In genomic region chr14:76954791-76955190, GRCh38 we compare ENCODE assay signal across 7 cellular contexts.
A peak's percentile ranks its signal among the peaks of the same experiment; 100 is the strongest.
DNase-seq lines count a peak whose midpoint lies in the region; ATAC-seq and TF ChIP-seq lines count a peak whose summit lies in the region.

No MANE protein-coding gene starts in this region.

- peak overlapping the region; percentile 82 for H3K27ac Mint-ChIP-seq in activated T-helper 17 cell treated with anti-CD3 and anti-CD28 coated beads, Interleukin-2, amount 50 U/mL, for 72 hours
- H3K27ac Mint-ChIP-seq in stimulated activated naive B cell treated with anti-CD40 and anti-IgM and Interleukin-4, amounts not matched to agents 10 μg/mL and 1 μg/mL and 100 μg/mL, for 72 hours: peak overlapping the region; percentile 97

- ATAC-seq in IMR-90 (ENCODE audit: low read depth): no peak
- no peak for ATAC-seq in activated T-helper 17 cell treated with anti-CD3 and anti-CD28 coated beads, Interleukin-2, amount 50 U/mL, for 72 hours (replicated peaks)
- ATAC-seq in stimulated activated naive B cell treated with anti-CD40 and anti-IgM and Interleukin-4, amounts not matched to agents 10 μg/mL and 1 μg/mL and 100 μg/mL, for 72 hours (replicated peaks): no peak

- TF ChIP-seq CTCF in IMR-90 (conservative IDR thresholded peaks at IDR 0.05; ENCODE audit: low read depth, low read length): no peak

- peak overlapping the region; percentile 55 for H3K18ac ChIP-seq in IMR-90 (ENCODE audit: low read depth, low read length)

- H4K20me1 ChIP-seq in IMR-90 (ENCODE audit: insufficient read depth, low read length): no peaks in the 10 kb centered on the region

- peak overlapping the region; percentile 80 for H3K4me3 Mint-ChIP-seq in activated T-helper 17 cell treated with anti-CD3 and anti-CD28 coated beads, Interleukin-2, amount 50 U/mL, for 72 hours
- H3K4me3 Mint-ChIP-seq in stimulated activated naive B cell treated with anti-CD40 and anti-IgM and Interleukin-4, amounts not matched to agents 10 μg/mL and 1 μg/mL and 100 μg/mL, for 72 hours: peak overlapping the region in 1 of 2 donors; percentile 6

- peak overlapping the region; percentile 85 for H4K5ac ChIP-seq in IMR-90 (ENCODE audit: low read depth, low read length)

- H2BK15ac ChIP-seq in IMR-90 (ENCODE audit: low read depth, low read length): peak overlapping the region; percentile 87; the same call in 2 of the 3 replicates

- no peak for DNase-seq in IMR-90
- DNase-seq in stimulated activated naive B cell treated with anti-CD40 and anti-IgM and Interleukin-4, amounts not matched to agents 10 μg/mL and 1 μg/mL and 100 μg/mL, for 72 hours: no peak
- no peak for DNase-seq in OCI-M1 (lab: John Stamatoyannopoulos, UW)
- DNase-seq in NCI-H1436 treated with DMSO at 0.1 percent for 48 hours (lab: John Stamatoyannopoulos, UW): no peak
- no peak for DNase-seq in Kasumi-1 (lab: John Stamatoyannopoulos, UW)

- H2AK9ac ChIP-seq in IMR-90 (replicated peaks; ENCODE audit: low read depth, low read length, poor library complexity): peak overlapping the region; percentile 48

- peak overlapping the region; percentile 76 for H3K23ac ChIP-seq in IMR-90 (ENCODE audit: low read depth, low read length)

- H3K36me3 Mint-ChIP-seq in activated T-helper 17 cell treated with anti-CD3 and anti-CD28 coated beads, Interleukin-2, amount 50 U/mL, for 72 hours (ENCODE audit: low read depth): no peaks in the 10 kb centered on the region
- no peaks in the 10 kb centered on the region for H3K36me3 Mint-ChIP-seq in stimulated activated naive B cell treated with anti-CD40 and anti-IgM and Interleukin-4, amounts not matched to agents 10 μg/mL and 1 μg/mL and 100 μg/mL, for 72 hours

- no peak for TF ChIP-seq RAD21 in IMR-90 (IDR thresholded peaks at IDR 0.05; ENCODE audit: low read length)

- no peaks in the 10 kb centered on the region for H3K9me3 ChIP-seq in IMR-90 (ENCODE audit: control insufficient read depth, insufficient read depth, low read length)

- H3K27ac ChIP-seq in IMR-90 (ENCODE audit: insufficient read depth, low read length): peak overlapping the region; percentile 91; the same call in 1 of the 2 replicates
- H3K27ac ChIP-seq in layer of hippocampus (ENCODE audit: low read depth, low read length): peak overlapping the region; percentile 52

- peak overlapping the region; percentile 94 for H2BK120ac ChIP-seq in IMR-90 (ENCODE audit: low read depth, low read length)

- peak overlapping the region; percentile 19 for H2AFZ ChIP-seq in IMR-90 (replicated peaks; ENCODE audit: low read length, poor library complexity)

- H3K36me3 ChIP-seq in IMR-90 (ENCODE audit: control insufficient read depth, insufficient read depth, low read length): no peaks in the 10 kb centered on the region

- no peaks in the 10 kb centered on the region for H3K27me3 Mint-ChIP-seq in activated T-helper 17 cell treated with anti-CD3 and anti-CD28 coated beads, Interleukin-2, amount 50 U/mL, for 72 hours
- H3K27me3 Mint-ChIP-seq in stimulated activated naive B cell treated with anti-CD40 and anti-IgM and Interleukin-4, amounts not matched to agents 10 μg/mL and 1 μg/mL and 100 μg/mL, for 72 hours: no peaks in the 10 kb centered on the region

- peak overlapping the region; percentile 96 for H3K4ac ChIP-seq in IMR-90 (ENCODE audit: low read depth, low read length)

- H4K91ac ChIP-seq in IMR-90 (ENCODE audit: insufficient read depth, low read depth, low read length): peak overlapping the region; percentile 59

- H3K4me3 ChIP-seq in IMR-90 (ENCODE audit: insufficient read depth, low read depth, low read length): no peak overlapping the region

- BruUV-seq in IMR-90 (replicated peaks; lab: Mats Ljungman, UMichigan): no TSS peak

- H3K4me1 ChIP-seq in IMR-90 (ENCODE audit: control insufficient read depth, insufficient read depth, low read length): peaks cover 41% of the 10 kb centered on the region

- peaks cover 17% of the 10 kb centered on the region for H3K9me1 ChIP-seq in IMR-90 (ENCODE audit: insufficient read depth, low read length)

- H2AK5ac ChIP-seq in IMR-90 (ENCODE audit: low read depth, low read length): peak overlapping the region; percentile 92

- intact Hi-C loops in IMR-90 (cut with micrococcal nuclease): no loop called here

- no peak overlapping the region; the same call in 1 of the 2 replicates for H3K56ac ChIP-seq in IMR-90 (ENCODE audit: extremely low read depth, insufficient read depth, low read length)

- WGBS in IMR-90 (ENCODE audit: extremely low coverage in 2 of 2, insufficient read length in 1 of 2), 2 experiments: no CpG with 5 or more reads among the region's 2 CpGs

- peaks cover 3 to 31% of the 10 kb centered on the region in 2 experiments; a peak in 2 of 4 replicates for H3K79me1 ChIP-seq in IMR-90 (ENCODE audit: low read depth in 1 of 2, low read length in 2 of 2)

- POLR2A ChIA-PET in IMR-90 (lab: Charles Lee; ENCODE audit: unreplicated experiment): interaction anchor here (1.1 kb wide), 1 partner anchor 85 kb away, joined by 5 read pairs; no protein-coding TSS in a partner anchor

- in situ Hi-C loops in IMR-90 (cut with MboI; ENCODE audit: low sequenced_read_pairs): no loop called here

- peak overlapping the region; percentile 41 to 87 for H4K8ac ChIP-seq in IMR-90 (ENCODE audit: low read depth in 2 of 2, low read length in 2 of 2)

- H3K14ac ChIP-seq in IMR-90 (replicated peaks; ENCODE audit: low read depth, low read length): peak overlapping the region; percentile 91

- peak overlapping the region; percentile 53 for H3K9ac ChIP-seq in IMR-90 (ENCODE audit: low read depth, low read length)

- H2BK5ac ChIP-seq in IMR-90 (ENCODE audit: low read depth, low read length, poor library complexity, severe bottlenecking): peak overlapping the region; percentile 78

- CTCF ChIA-PET in IMR-90 (lab: Yijun Ruan, JAX): interaction anchor here (1.6 to 1.7 kb wide), 2 partner anchors 41 to 117 kb away, joined by 5 to 6 read pairs; no protein-coding TSS in a partner anchor

- no peak for TF ChIP-seq POLR2A in IMR-90 (IDR thresholded peaks at IDR 0.05; ENCODE audit: low read depth, low read length)

- dilution Hi-C loops in IMR-90 (cut with HindIII; ENCODE audit: low sequenced_read_pairs, unreplicated experiment): no loop called here

- no peaks in the 10 kb centered on the region for H3K9me3 Mint-ChIP-seq in activated T-helper 17 cell treated with anti-CD3 and anti-CD28 coated beads, Interleukin-2, amount 50 U/mL, for 72 hours
- no peaks in the 10 kb centered on the region for H3K9me3 Mint-ChIP-seq in stimulated activated naive B cell treated with anti-CD40 and anti-IgM and Interleukin-4, amounts not matched to agents 10 μg/mL and 1 μg/mL and 100 μg/mL, for 72 hours

- H3K27me3 ChIP-seq in IMR-90 (ENCODE audit: control insufficient read depth, insufficient read depth, low read length): no peaks in the 10 kb centered on the region
- no peaks in the 10 kb centered on the region for H3K27me3 ChIP-seq in layer of hippocampus (ENCODE audit: control insufficient read depth, insufficient read depth, low read length)

- H3K4me2 ChIP-seq in IMR-90 (ENCODE audit: low read depth, low read length): no peak overlapping the region

- H3K4me1 Mint-ChIP-seq in activated T-helper 17 cell treated with anti-CD3 and anti-CD28 coated beads, Interleukin-2, amount 50 U/mL, for 72 hours: peaks cover 32% of the 10 kb centered on the region
- H3K4me1 Mint-ChIP-seq in stimulated activated naive B cell treated with anti-CD40 and anti-IgM and Interleukin-4, amounts not matched to agents 10 μg/mL and 1 μg/mL and 100 μg/mL, for 72 hours: peaks cover 48 to 75% of the 10 kb centered on the region in 2 donors

- H2BK20ac ChIP-seq in IMR-90 (ENCODE audit: low read depth, low read length): peak overlapping the region; percentile 91

TF ChIP-seq in IMR-90, 13 proteins besides CTCF, POLR2A, EP300 and RAD21:
- TF ChIP-seq, protein P1, sequence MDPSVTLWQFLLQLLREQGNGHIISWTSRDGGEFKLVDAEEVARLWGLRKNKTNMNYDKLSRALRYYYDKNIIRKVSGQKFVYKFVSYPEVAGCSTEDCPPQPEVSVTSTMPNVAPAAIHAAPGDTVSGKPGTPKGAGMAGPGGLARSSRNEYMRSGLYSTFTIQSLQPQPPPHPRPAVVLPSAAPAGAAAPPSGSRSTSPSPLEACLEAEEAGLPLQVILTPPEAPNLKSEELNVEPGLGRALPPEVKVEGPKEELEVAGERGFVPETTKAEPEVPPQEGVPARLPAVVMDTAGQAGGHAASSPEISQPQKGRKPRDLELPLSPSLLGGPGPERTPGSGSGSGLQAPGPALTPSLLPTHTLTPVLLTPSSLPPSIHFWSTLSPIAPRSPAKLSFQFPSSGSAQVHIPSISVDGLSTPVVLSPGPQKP (IDR thresholded peaks at IDR 0.05; ENCODE audit: borderline replicate concordance, low read depth, low read length): no peak
- TF ChIP-seq MAFK (IDR thresholded peaks at IDR 0.05; ENCODE audit: low read depth, low read length): no peak
- TF ChIP-seq MXI1 (IDR thresholded peaks at IDR 0.05; ENCODE audit: borderline replicate concordance, low read depth, low read length): no peak
- no peak for TF ChIP-seq MAZ (IDR thresholded peaks at IDR 0.05; ENCODE audit: borderline replicate concordance, low read depth, low read length)
- TF ChIP-seq NFE2L2 (IDR thresholded peaks at IDR 0.05; ENCODE audit: low read depth, low read length): no peak
- no peak for TF ChIP-seq CEBPB (IDR thresholded peaks at IDR 0.05; ENCODE audit: low read depth, low read length)
TF ChIP-seq in IMR-90: peak in this region for 0.
